ENCODE assay signal across 1 cellular context in the genomic region with DNA sequence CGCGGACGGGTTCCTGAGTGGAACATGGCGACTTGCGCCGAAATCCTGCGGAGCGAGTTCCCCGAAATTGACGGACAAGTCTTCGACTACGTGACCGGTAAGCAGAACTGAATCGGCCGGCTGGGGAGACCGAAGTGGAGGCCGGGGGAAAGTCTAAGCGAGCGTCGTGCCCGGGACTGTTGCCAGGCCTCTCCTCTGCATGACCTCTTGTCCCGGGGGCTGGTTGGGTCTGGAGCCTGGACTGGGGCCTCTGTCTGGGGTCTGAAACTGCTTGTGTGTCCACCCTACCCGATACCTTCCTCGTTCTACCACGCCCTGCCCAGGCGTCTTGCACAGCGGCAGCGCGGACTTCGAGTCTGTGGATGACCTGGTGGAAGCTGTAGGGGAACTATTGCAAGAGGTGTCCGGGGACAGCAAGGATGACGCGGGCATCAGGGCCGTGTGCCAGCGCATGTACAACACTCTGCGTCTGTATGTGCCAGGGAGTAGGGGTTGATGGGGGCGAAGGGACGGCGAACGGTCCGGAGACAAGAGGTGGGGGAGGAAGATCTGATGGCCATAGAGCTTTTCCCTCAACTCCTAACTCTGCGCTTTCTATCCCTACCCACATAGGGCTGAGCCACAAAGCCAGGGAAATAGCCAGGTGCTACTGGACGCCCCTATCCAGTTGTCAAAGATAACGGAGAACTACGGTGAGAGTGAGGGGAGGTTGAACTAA.
TF ChIP-seq lines count a peak whose summit lies in the region.

A gene with protein sequence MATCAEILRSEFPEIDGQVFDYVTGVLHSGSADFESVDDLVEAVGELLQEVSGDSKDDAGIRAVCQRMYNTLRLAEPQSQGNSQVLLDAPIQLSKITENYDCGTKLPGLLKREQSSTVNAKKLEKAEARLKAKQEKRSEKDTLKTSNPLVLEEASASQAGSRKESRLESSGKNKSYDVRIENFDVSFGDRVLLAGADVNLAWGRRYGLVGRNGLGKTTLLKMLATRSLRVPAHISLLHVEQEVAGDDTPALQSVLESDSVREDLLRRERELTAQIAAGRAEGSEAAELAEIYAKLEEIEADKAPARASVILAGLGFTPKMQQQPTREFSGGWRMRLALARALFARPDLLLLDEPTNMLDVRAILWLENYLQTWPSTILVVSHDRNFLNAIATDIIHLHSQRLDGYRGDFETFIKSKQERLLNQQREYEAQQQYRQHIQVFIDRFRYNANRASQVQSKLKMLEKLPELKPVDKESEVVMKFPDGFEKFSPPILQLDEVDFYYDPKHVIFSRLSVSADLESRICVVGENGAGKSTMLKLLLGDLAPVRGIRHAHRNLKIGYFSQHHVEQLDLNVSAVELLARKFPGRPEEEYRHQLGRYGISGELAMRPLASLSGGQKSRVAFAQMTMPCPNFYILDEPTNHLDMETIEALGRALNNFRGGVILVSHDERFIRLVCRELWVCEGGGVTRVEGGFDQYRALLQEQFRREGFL (plus strand): TSS at position 16 of the 718 bp plus-strand sequence. CDS start 9 bp downstream, at position 25.

TF ChIP-seq in HepG2, 621 proteins besides CTCF, POLR2A, EP300 and RAD21 (continued from another document):
- TF ChIP-seq, protein P1, sequence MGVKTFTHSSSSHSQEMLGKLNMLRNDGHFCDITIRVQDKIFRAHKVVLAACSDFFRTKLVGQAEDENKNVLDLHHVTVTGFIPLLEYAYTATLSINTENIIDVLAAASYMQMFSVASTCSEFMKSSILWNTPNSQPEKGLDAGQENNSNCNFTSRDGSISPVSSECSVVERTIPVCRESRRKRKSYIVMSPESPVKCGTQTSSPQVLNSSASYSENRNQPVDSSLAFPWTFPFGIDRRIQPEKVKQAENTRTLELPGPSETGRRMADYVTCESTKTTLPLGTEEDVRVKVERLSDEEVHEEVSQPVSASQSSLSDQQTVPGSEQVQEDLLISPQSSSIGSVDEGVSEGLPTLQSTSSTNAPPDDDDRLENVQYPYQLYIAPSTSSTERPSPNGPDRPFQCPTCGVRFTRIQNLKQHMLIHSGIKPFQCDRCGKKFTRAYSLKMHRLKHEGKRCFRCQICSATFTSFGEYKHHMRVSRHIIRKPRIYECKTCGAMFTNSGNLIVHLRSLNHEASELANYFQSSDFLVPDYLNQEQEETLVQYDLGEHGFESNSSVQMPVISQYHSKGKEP (CRISPR knock-in tag; IDR thresholded peaks at IDR 0.05) = no peak
- TF ChIP-seq KDM6A (CRISPR knock-in tag; IDR thresholded peaks at IDR 0.05; ENCODE audit: low read depth) (no peak), GLI4 (CRISPR knock-in tag; IDR thresholded peaks at IDR 0.05; ENCODE audit: borderline replicate concordance) (no peak), ZNF207 (IDR thresholded peaks at IDR 0.05; ENCODE audit: borderline replicate concordance) (no peak), KDM3A (CRISPR knock-in tag; IDR thresholded peaks at IDR 0.05; ENCODE audit: low read depth) (no peak), NKX3-1 (CRISPR knock-in tag; IDR thresholded peaks at IDR 0.05) (no peak), ZNF510 (CRISPR knock-in tag; IDR thresholded peaks at IDR 0.05; ENCODE audit: low read depth) (0 out of 2 replicates have a peak, but pooled peaks have one; percentile 15), NCOR1 (IDR thresholded peaks at IDR 0.05; ENCODE audit: borderline replicate concordance, low read length) (no peak), ZNF563 (CRISPR knock-in tag; IDR thresholded peaks at IDR 0.05) (peak; percentile 76; the same call in 1 of the 2 replicates), BORCS8-MEF2B (CRISPR knock-in tag; IDR thresholded peaks at IDR 0.05) (peak; percentile 42; the same call in 1 of the 2 replicates), ZNF839 (CRISPR knock-in tag; IDR thresholded peaks at IDR 0.05; ENCODE audit: borderline replicate concordance) (no peak), ZNF121 (CRISPR knock-in tag; IDR thresholded peaks at IDR 0.05) (no peak), KLF16 (CRISPR knock-in tag; IDR thresholded peaks at IDR 0.05) (0 out of 4 replicates have a peak, but pooled peaks of 1 of the 2 experiments have one; percentile 34), THYN1 (CRISPR knock-in tag; IDR thresholded peaks at IDR 0.05; ENCODE audit: borderline replicate concordance, low read depth) (no peak), ZNF652 (CRISPR knock-in tag; IDR thresholded peaks at IDR 0.05; ENCODE audit: borderline replicate concordance, low read depth) (no peak)
- TF ChIP-seq, protein P2, sequence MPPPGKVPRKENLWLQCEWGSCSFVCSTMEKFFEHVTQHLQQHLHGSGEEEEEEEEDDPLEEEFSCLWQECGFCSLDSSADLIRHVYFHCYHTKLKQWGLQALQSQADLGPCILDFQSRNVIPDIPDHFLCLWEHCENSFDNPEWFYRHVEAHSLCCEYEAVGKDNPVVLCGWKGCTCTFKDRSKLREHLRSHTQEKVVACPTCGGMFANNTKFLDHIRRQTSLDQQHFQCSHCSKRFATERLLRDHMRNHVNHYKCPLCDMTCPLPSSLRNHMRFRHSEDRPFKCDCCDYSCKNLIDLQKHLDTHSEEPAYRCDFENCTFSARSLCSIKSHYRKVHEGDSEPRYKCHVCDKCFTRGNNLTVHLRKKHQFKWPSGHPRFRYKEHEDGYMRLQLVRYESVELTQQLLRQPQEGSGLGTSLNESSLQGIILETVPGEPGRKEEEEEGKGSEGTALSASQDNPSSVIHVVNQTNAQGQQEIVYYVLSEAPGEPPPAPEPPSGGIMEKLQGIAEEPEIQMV (CRISPR knock-in tag; IDR thresholded peaks at IDR 0.05; ENCODE audit: low read depth) = no peak
- TF ChIP-seq, protein P3, sequence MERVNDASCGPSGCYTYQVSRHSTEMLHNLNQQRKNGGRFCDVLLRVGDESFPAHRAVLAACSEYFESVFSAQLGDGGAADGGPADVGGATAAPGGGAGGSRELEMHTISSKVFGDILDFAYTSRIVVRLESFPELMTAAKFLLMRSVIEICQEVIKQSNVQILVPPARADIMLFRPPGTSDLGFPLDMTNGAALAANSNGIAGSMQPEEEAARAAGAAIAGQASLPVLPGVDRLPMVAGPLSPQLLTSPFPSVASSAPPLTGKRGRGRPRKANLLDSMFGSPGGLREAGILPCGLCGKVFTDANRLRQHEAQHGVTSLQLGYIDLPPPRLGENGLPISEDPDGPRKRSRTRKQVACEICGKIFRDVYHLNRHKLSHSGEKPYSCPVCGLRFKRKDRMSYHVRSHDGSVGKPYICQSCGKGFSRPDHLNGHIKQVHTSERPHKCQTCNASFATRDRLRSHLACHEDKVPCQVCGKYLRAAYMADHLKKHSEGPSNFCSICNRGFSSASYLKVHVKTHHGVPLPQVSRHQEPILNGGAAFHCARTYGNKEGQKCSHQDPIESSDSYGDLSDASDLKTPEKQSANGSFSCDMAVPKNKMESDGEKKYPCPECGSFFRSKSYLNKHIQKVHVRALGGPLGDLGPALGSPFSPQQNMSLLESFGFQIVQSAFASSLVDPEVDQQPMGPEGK (CRISPR knock-in tag; IDR thresholded peaks at IDR 0.05) = peak; percentile 20
TF ChIP-seq in HepG2: peak in this region for 95.
